In the genomic region with DNA sequence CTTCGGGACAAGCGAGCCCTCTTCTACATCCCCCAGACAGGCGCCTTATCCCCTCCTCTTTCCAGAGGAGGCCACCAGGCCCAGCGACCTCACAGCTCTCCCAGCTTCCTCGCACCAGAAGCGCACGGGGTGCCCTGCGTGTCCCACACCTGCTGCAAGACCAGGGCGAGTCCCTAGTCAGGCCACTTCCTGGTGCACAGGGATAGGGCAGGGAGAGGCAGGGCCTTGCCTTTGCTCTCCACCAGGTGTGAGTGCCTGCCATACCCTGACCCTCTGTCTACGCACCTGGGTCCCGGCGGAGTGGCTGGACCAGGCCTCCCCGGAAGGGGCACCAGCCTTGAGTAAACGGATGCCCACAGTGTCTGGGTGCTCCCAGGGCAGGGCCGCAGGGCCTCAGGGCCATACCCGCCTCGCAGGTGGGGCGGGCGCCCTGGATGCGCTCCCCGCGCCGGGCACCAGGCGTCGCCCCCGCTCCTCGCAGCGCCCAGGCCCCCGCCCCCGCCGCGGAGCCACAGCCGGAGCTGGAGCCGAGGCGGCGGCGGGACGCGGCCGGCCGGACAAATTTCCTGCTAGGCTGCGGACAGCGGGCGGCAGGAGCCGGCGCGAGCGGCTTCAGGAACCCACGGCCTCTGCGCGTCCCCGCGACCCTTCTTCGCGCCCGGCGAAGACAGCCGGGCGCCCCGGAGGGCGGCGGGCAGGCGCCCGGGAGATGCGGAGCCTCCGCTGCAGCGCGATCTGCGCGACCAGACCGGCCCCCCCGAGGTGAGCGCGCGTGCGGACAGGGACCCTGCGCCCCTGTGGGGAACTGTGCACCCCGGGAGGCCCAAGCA, we compare ENCODE assay signal across 8 cellular contexts. TPM values are rescaled to one million over a fixed set of nuclear protein-coding genes. Genes with fewer than 3 reads are reported as not detected.
DNase-seq lines count a peak whose midpoint lies in the region; ATAC-seq, FAIRE-seq and TF ChIP-seq lines count a peak whose summit lies in the region.

PTPRE (plus strand) TSS at position 556 of the 830 bp plus-strand sequence. CDS start 133,779 bp downstream, outside the sequence.

- no peaks in the 10 kb centered on the region for H3K36me3 Mint-ChIP-seq in activated B cell treated with CpG ODN at 0.5 μM for 24 hours (ENCODE audit: low read depth)

- H3K4me3 Mint-ChIP-seq in activated B cell treated with CpG ODN at 0.5 μM for 24 hours = peak within 1 kb of the TSS; percentile 29

- POLR2A ChIA-PET in activated B cell treated with CpG ODN at 0.5 μM for 24 hours (lab: Charles Lee) = no interaction called here

- no peaks in the 10 kb centered on the region for H3K27me3 ChIP-seq in layer of hippocampus (ENCODE audit: control insufficient read depth, insufficient read depth, low read length)

- H3K27ac Mint-ChIP-seq in activated B cell treated with CpG ODN at 0.5 μM for 24 hours = no peak within 1 kb of the TSS

- CTCF ChIA-PET in activated B cell treated with CpG ODN at 0.5 μM for 24 hours (lab: Charles Lee) = interaction anchor here (0.9 to 3.3 kb wide), 6 partner anchors 104 to 244 kb away, joined by 3 to 36 read pairs (median 8); no protein-coding TSS in a partner anchor

- no peaks in the 10 kb centered on the region for H3K4me1 Mint-ChIP-seq in activated B cell treated with CpG ODN at 0.5 μM for 24 hours

- H3K27me3 Mint-ChIP-seq in activated B cell treated with CpG ODN at 0.5 μM for 24 hours = peaks cover 47% of the 10 kb centered on the region

- intact Hi-C loops in activated B cell treated with CpG ODN at 0.5 μM for 24 hours (cut with micrococcal nuclease) = loop anchor here (1.0 to 2.0 kb wide), 6 partner anchors 105 to 306 kb away; no protein-coding TSS in a partner anchor

- peak; percentile 77 for ATAC-seq in GM21447 (IDR thresholded peaks at IDR 0.05; ENCODE audit: unreplicated experiment)
- peak; percentile 98 for ATAC-seq in activated B cell treated with CpG ODN at 0.5 μM for 24 hours (ENCODE audit: low read depth)

- peak; percentile 67 for TF ChIP-seq CTCF in D721Med (IDR thresholded peaks at IDR 0.05; ENCODE audit: insufficient read depth, missing control alignments)
- no peak for TF ChIP-seq CTCF in activated B cell treated with CpG ODN at 0.5 μM for 24 hours (IDR thresholded peaks at IDR 0.05)

- no peak for FAIRE-seq in D721Med (lab: Jason Lieb, UNC)

- no peak for DNase-seq in D721Med (ENCODE audit: insufficient read length, low spot score)
- peak; percentile 71 for DNase-seq in HuH-7 (ENCODE audit: low spot score)
- DNase-seq in activated B cell treated with CpG ODN at 0.5 μM for 24 hours = peak; percentile 71
- peak in 36 of 61 donors; percentile 19 to 73 (median 40) for DNase-seq in caudate nucleus (lab: John Stamatoyannopoulos, UW)
- peak; percentile 36 to 66 for DNase-seq in stimulated activated CD4-positive, alpha-beta T cell treated with anti-CD3 and anti-CD28 coated beads, Interleukin-15, amount 100 ng/mL, for 48 hours (ENCODE audit: low read depth in 2 of 2)
- no peak for DNase-seq in SHP77 (lab: John Stamatoyannopoulos, UW)

- no peaks in the 10 kb centered on the region for H3K9me3 Mint-ChIP-seq in activated B cell treated with CpG ODN at 0.5 μM for 24 hours

- H3K27ac ChIP-seq in caudate nucleus (ENCODE audit: low read depth, low read length) = peak within 1 kb of the TSS; percentile 65
- peak within 1 kb of the TSS; percentile 78 for H3K27ac ChIP-seq in layer of hippocampus (ENCODE audit: low read depth, low read length)

RNA-seq across cellular contexts. Expression of gene PTPRE, which starts in this region (rescaled TPM):
- total RNA-seq in activated B cell treated with CpG ODN at 0.5 μM for 24 hours = 28.2 and 36.8 TPM in 2 replicates

Comparison
In these comparisons a context has a peak if more than half of its experiments do, and no peak if none do; other contexts are left out.
1. DNase-seq: peak in HuH-7 (single experiment), activated B cell treated with CpG ODN at 0.5 μM for 24 hours (single experiment), caudate nucleus (36 of 61) and stimulated activated CD4-positive, alpha-beta T cell treated with anti-CD3 and anti-CD28 coated beads, Interleukin-15, amount 100 ng/mL, for 48 hours (2 of 2); none in D721Med (single experiment) and SHP77 (0 of 2).